In genomic region chr6:119174879-119175817, GRCh38 we compare ENCODE assay signal across 1 cellular context.
TF ChIP-seq lines count a peak whose summit lies in the region.

No MANE protein-coding gene starts in this region.

TF ChIP-seq in SK-N-SH, 30 proteins besides CTCF, POLR2A, EP300 and RAD21 (continued from another document):
- peak; percentile 67 for TF ChIP-seq FOSL2 (IDR thresholded peaks at IDR 0.05; ENCODE audit: borderline replicate concordance, low read depth)
- no peak for TF ChIP-seq SMC3 (IDR thresholded peaks at IDR 0.05; ENCODE audit: low read depth, low read length)
TF ChIP-seq in SK-N-SH: peak in this region for 7.
